10 cellular contexts compared by ENCODE assay signal in genomic region chr14:50823763-50824636, GRCh38. TPM values are rescaled to one million over a fixed set of nuclear protein-coding genes. Genes with fewer than 3 reads are reported as not detected.
DNase-seq lines count a peak whose midpoint lies in the region; ATAC-seq and TF ChIP-seq lines count a peak whose summit lies in the region.
"Had no signal": no experiment of that assay in that cellular context is flagged by ENCODE, and none has a peak within 500 bp of the region (broad histone marks: within the 10 kb centered on the region; RNA-seq: fewer than 3 reads in every experiment).

No MANE protein-coding gene starts in this region.

- H3K27ac ChIP-seq in ovary: peak overlapping the region in 1 of 2 donors; percentile 60

- DNase-seq in GM13976 (ENCODE audit: low spot score): peak; percentile 40
- no peak for DNase-seq in glutamatergic neuron
- no peak for DNase-seq in activated gamma-delta T cell treated with Interleukin-2 at 50 U/mL for 16 hours
- no peak for DNase-seq in ovary
- DNase-seq in SW 1271 (lab: John Stamatoyannopoulos, UW): no peak
- DNase-seq in cerebellum (ENCODE audit: low spot score): no peak

- in situ Hi-C loops in GM13976 (cut with MboI; ENCODE audit: low sequenced_read_pairs, unreplicated experiment): no loop called here

- H3K36me3 Mint-ChIP-seq in glutamatergic neuron (ENCODE audit: unreplicated experiment): no peaks in the 10 kb centered on the region

- H3K27ac Mint-ChIP-seq in glutamatergic neuron (ENCODE audit: unreplicated experiment): peak overlapping the region; percentile 95

- intact Hi-C loops in ovary (cut with DNase I): no loop called here

- H3K4me1 ChIP-seq in ovary (ENCODE audit: insufficient read depth): peaks cover 10% of the 10 kb centered on the region

- TF ChIP-seq EP300 in ovary (IDR thresholded peaks at IDR 0.05): no peak

- H3K27me3 ChIP-seq in ovary: no peaks in the 10 kb centered on the region

- no peaks in the 10 kb centered on the region for H3K36me3 ChIP-seq in ovary

- H3K27me3 Mint-ChIP-seq in glutamatergic neuron (ENCODE audit: unreplicated experiment): peaks cover 11% of the 10 kb centered on the region

- ATAC-seq in GM21381 (IDR thresholded peaks at IDR 0.05; ENCODE audit: unreplicated experiment) (peak; percentile 76), HG03565 (IDR thresholded peaks at IDR 0.05; ENCODE audit: unreplicated experiment) (peak; percentile 51)

- H3K4me1 Mint-ChIP-seq in glutamatergic neuron (ENCODE audit: low read depth, unreplicated experiment): peaks cover 80% of the 10 kb centered on the region

- no peaks in the 10 kb centered on the region for H3K9me3 ChIP-seq in ovary

- peak overlapping the region; percentile 79 for H3K4me3 Mint-ChIP-seq in glutamatergic neuron (ENCODE audit: unreplicated experiment)

- peaks cover 19% of the 10 kb centered on the region for H3K9me3 Mint-ChIP-seq in glutamatergic neuron (ENCODE audit: unreplicated experiment)

- no peak overlapping the region for H3K4me3 ChIP-seq in ovary

- 19 to 50% (median 31%) methylated on average over 10 of the region's 10 CpGs for whole genome bisulfite sequencing in ovary, 3 donors

- TF ChIP-seq CTCF in GM13976 (IDR thresholded peaks at IDR 0.05; ENCODE audit: borderline replicate concordance, control extremely low read depth, extremely low read depth, insufficient read depth, missing control alignments) (no peak), glutamatergic neuron (IDR thresholded peaks at IDR 0.05; ENCODE audit: partially characterized antibody, unreplicated experiment) (no peak), ovary (IDR thresholded peaks at IDR 0.05) (no peak)

- no peak for TF ChIP-seq POLR2A in ovary (IDR thresholded peaks at IDR 0.05)

RNA-seq across cellular contexts. Expression of gene NIN, which starts 7.0 kb away (rescaled TPM):
- 104 TPM for total RNA-seq in glutamatergic neuron (ENCODE audit: unreplicated experiment)
- 10 to 100 TPM; 16.0 to 32.4 (median 28.1) TPM for total RNA-seq in ovary
- 10 to 100 TPM in 1 of 2 donors, 1 to 10 TPM in 1; 6.4 to 12.2 TPM for polyA plus RNA-seq in ovary
- 58.8 TPM for total RNA-seq in cerebellum

RNA-seq across cellular contexts. Expression of gene ABHD12B, which starts 47.9 kb away (rescaled TPM):
- total RNA-seq in glutamatergic neuron (ENCODE audit: unreplicated experiment) (0.61 TPM), ovary (1 to 10 TPM in 1 of 7 donors, under 1 TPM in 1, not detected in 5; 0.84 to 5.1 TPM), cerebellum (0.18 TPM)
- polyA plus RNA-seq in ovary: under 1 TPM in 1 of 2 donors, not detected in 1; 0.45 TPM
- total RNA-seq: LHCN-M2, temporal lobe had no signal
